Comparison of ENCODE assay signal across 19 cellular contexts in the genomic region with DNA sequence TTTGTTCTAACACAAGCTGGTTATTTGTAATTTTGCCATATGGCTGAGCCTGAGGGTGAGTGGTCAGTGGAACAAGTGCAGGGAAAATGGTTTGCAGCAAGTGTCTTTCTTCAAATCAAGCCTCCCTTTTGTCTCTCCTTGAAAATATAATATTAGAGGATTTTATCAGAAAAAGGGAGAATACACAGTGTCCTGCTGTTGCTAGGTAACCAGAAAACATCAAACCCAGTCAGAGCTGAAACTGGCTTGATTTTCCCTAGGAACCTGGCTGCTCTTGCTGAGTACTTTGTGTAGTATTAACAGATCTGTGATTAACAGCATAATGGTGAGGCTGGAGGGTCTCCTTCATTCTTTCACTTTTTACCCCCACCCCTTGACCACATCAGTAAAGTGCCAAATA.
A peak's percentile ranks its signal among the peaks of the same experiment; 100 is the strongest.
DNase-seq lines count a peak whose midpoint lies in the region; ATAC-seq, FAIRE-seq and TF ChIP-seq lines count a peak whose summit lies in the region.
"Had no signal": no experiment of that assay in that cellular context is flagged by ENCODE, and none has a peak within 500 bp of the region (broad histone marks: within the 10 kb centered on the region; RNA-seq: fewer than 3 reads in every experiment).

No MANE protein-coding gene starts in this region.

- peaks cover 6% of the 10 kb centered on the region for H3K9me3 ChIP-seq in IMR-90 (ENCODE audit: control insufficient read depth, insufficient read depth, low read length)
- H3K9me3 ChIP-seq in K562 (replicated peaks; ENCODE audit: control insufficient read depth, insufficient read depth, low read depth, low read length): no peaks in the 10 kb centered on the region

- H4K20me1 ChIP-seq in IMR-90 (ENCODE audit: insufficient read depth, low read length): peaks cover 3% of the 10 kb centered on the region; the same call in 1 of the 2 replicates
- no peaks in the 10 kb centered on the region for H4K20me1 ChIP-seq in K562 (replicated peaks; ENCODE audit: control insufficient read depth, insufficient read depth, low read length)

- H4K8ac ChIP-seq in IMR-90 (ENCODE audit: low read depth in 2 of 2, low read length in 2 of 2): no peak overlapping the region

- intact Hi-C loops in IMR-90 (cut with micrococcal nuclease) (no loop called here), K562 (cut with micrococcal nuclease) (no loop called here)

- no peaks in the 10 kb centered on the region for H3K79me2 ChIP-seq in K562 (ENCODE audit: control insufficient read depth, insufficient read depth, low read length)

- H3K27me3 ChIP-seq in IMR-90 (ENCODE audit: control insufficient read depth, insufficient read depth, low read length) (no peaks in the 10 kb centered on the region), K562 (ENCODE audit: control insufficient read depth in 2 of 2, insufficient read depth in 2 of 2, low read length in 2 of 2) (peaks cover 0 to 2% of the 10 kb centered on the region in 2 experiments; a peak in 2 of 5 replicates)
- H3K27me3 ChIP-seq: heart left ventricle, sigmoid colon had no signal

- no peak overlapping the region for H2BK15ac ChIP-seq in IMR-90 (ENCODE audit: low read depth, low read length)

- H3K36me3 ChIP-seq in IMR-90 (ENCODE audit: control insufficient read depth, insufficient read depth, low read length) (no peaks in the 10 kb centered on the region; the same call in 1 of the 2 replicates), K562 (ENCODE audit: control insufficient read depth, insufficient read depth, low read length) (no peaks in the 10 kb centered on the region)
- H3K36me3 ChIP-seq: heart left ventricle, sigmoid colon had no signal

- H4K5ac ChIP-seq in IMR-90 (ENCODE audit: low read depth, low read length): no peak overlapping the region

- no peak for TF ChIP-seq CTCF in AG10803 (conservative IDR thresholded peaks at IDR 0.05; ENCODE audit: low read length)
- TF ChIP-seq CTCF in IMR-90 (conservative IDR thresholded peaks at IDR 0.05; ENCODE audit: low read depth, low read length): no peak
- no peak for TF ChIP-seq CTCF in K562 (IDR thresholded peaks at IDR 0.05 in 2 of 3, conservative IDR thresholded peaks at IDR 0.05 in 1 of 3; ENCODE audit: insufficient read depth in 2 of 3, low read depth in 1 of 3, low read length in 3 of 3)

- no peak for TF ChIP-seq EP300 in K562 (IDR thresholded peaks at IDR 0.05; ENCODE audit: low read length)

- H3K4me3 ChIP-seq in AG10803 (ENCODE audit: low read length): no peak overlapping the region
- H3K4me3 ChIP-seq in IMR-90 (ENCODE audit: insufficient read depth, low read depth, low read length): no peak overlapping the region
- no peak overlapping the region for H3K4me3 ChIP-seq in K562
- H3K4me3 ChIP-seq: heart left ventricle, sigmoid colon had no signal

- TF ChIP-seq RAD21 in IMR-90 (IDR thresholded peaks at IDR 0.05; ENCODE audit: low read length) (no peak), K562 (CRISPR knock-in tag; conservative IDR thresholded peaks at IDR 0.05 in 1 of 2, IDR thresholded peaks at IDR 0.05 in 1 of 2) (no peak)

- no peak overlapping the region for H3K23ac ChIP-seq in IMR-90 (ENCODE audit: low read depth, low read length)

- no peak overlapping the region for H3K27ac ChIP-seq in IMR-90 (ENCODE audit: insufficient read depth, low read length)
- no peak overlapping the region for H3K27ac ChIP-seq in K562 (ENCODE audit: extremely low read depth, low read depth, low read length)
- H3K27ac ChIP-seq: heart left ventricle, sigmoid colon had no signal

- no peak overlapping the region for H2BK120ac ChIP-seq in IMR-90 (ENCODE audit: low read depth, low read length)

- ATAC-seq in IMR-90 (ENCODE audit: low read depth): no peak
- ATAC-seq in K562: no peak
- no peak for ATAC-seq in GM21737 (IDR thresholded peaks at IDR 0.05; ENCODE audit: unreplicated experiment)
- ATAC-seq: esophagus mucosa, heart left ventricle had no signal

- in situ Hi-C loops in IMR-90 (cut with MboI; ENCODE audit: low sequenced_read_pairs): no loop called here
- in situ Hi-C loops in K562 (cut with MboI): no loop called here
- in situ Hi-C loops in KBM-7 (cut with MboI; ENCODE audit: low pct_unique_long_range_greater_than_20kb, low sequenced_read_pairs): no loop called here

- dilution Hi-C loops in IMR-90 (cut with HindIII; ENCODE audit: low sequenced_read_pairs, unreplicated experiment): no loop called here

- H3K79me1 ChIP-seq in IMR-90 (ENCODE audit: low read depth in 1 of 2, low read length in 2 of 2): peaks cover 4 to 10% of the 10 kb centered on the region in 2 experiments; a peak in 3 of 4 replicates

- no peak overlapping the region for H3K18ac ChIP-seq in IMR-90 (ENCODE audit: low read depth, low read length)

- H3K4me1 ChIP-seq in IMR-90 (ENCODE audit: control insufficient read depth, insufficient read depth, low read length) (peaks cover 10% of the 10 kb centered on the region), K562 (replicated peaks in 1 of 2; ENCODE audit: control insufficient read depth in 2 of 2, insufficient read depth in 2 of 2, low read length in 2 of 2) (no peaks in the 10 kb centered on the region)

- POLR2A ChIA-PET in IMR-90 (lab: Charles Lee; ENCODE audit: unreplicated experiment) (no interaction called here), K562 (lab: Yijun Ruan, JAX) (interaction anchor here (1.4 kb wide), 1 partner anchor 8 kb away, joined by 3 read pairs; no protein-coding TSS in a partner anchor)

- DNase-seq in AG10803 (ENCODE audit: low read depth): peak; percentile 52
- peak; percentile 23 for DNase-seq in IMR-90
- DNase-seq in K562 (ENCODE audit: extremely low read depth in 1 of 4, low spot score in 3 of 4): no peak
- DNase-seq in kidney tubule cell (ENCODE audit: low spot score): peak; percentile 65
- no peak for DNase-seq in KBM-7
- no peak for DNase-seq in activated CD4-positive, alpha-beta T cell treated with anti-CD3 and anti-CD28 coated beads for 1 hour
- DNase-seq in iPS-NIHi7 (ENCODE audit: extremely low spot score): no peak
- DNase-seq: amygdala, H7, heart left ventricle, NCI-H187 treated with DMSO at 0.1 percent for 48 hours, Right ventricle myocardium superior, sigmoid colon, substantia nigra, T-helper 2 cell had no signal

- H3K9me1 ChIP-seq in IMR-90 (ENCODE audit: insufficient read depth, low read length) (peaks cover 12% of the 10 kb centered on the region), K562 (ENCODE audit: control insufficient read depth, insufficient read depth, low read length) (no peaks in the 10 kb centered on the region)

- H2BK5ac ChIP-seq in IMR-90 (ENCODE audit: low read depth, low read length, poor library complexity, severe bottlenecking): no peak overlapping the region

- H3K9ac ChIP-seq in IMR-90 (ENCODE audit: low read depth, low read length) (no peak overlapping the region), K562 (ENCODE audit: insufficient read depth in 1 of 2, low read depth in 2 of 2, low read length in 2 of 2) (no peak overlapping the region)

- H3K56ac ChIP-seq in IMR-90 (ENCODE audit: extremely low read depth, insufficient read depth, low read length): no peak overlapping the region

- no peak for TF ChIP-seq POLR2A in IMR-90 (IDR thresholded peaks at IDR 0.05; ENCODE audit: low read depth, low read length)
- no peak for TF ChIP-seq POLR2A in K562 (conservative IDR thresholded peaks at IDR 0.05)

- no peak overlapping the region; the same call in 1 of the 2 replicates for H2AK5ac ChIP-seq in IMR-90 (ENCODE audit: low read depth, low read length)

- no peak overlapping the region for H3K14ac ChIP-seq in IMR-90 (replicated peaks; ENCODE audit: low read depth, low read length)

- BruUV-seq in IMR-90 (replicated peaks; lab: Mats Ljungman, UMichigan) (no TSS peak), K562 (replicated peaks; lab: Mats Ljungman, UMichigan) (no TSS peak)

- no peak overlapping the region for H3K4me2 ChIP-seq in IMR-90 (ENCODE audit: low read depth, low read length)
- no peak overlapping the region for H3K4me2 ChIP-seq in K562 (ENCODE audit: insufficient read depth, low read length)

- H2AFZ ChIP-seq in IMR-90 (replicated peaks; ENCODE audit: low read length, poor library complexity) (no peak overlapping the region), K562 (ENCODE audit: low read depth, low read length) (no peak overlapping the region)

- no peak overlapping the region for H2AK9ac ChIP-seq in IMR-90 (replicated peaks; ENCODE audit: low read depth, low read length, poor library complexity)

- H2BK20ac ChIP-seq in IMR-90 (ENCODE audit: low read depth, low read length): no peak overlapping the region

- CTCF ChIA-PET in IMR-90 (lab: Yijun Ruan, JAX) (no interaction called here), K562 (lab: Yijun Ruan, JAX; ENCODE audit: low intra/inter-chr PET ratio) (no interaction called here)

- H3K4ac ChIP-seq in IMR-90 (ENCODE audit: low read depth, low read length): no peak overlapping the region

- H4K91ac ChIP-seq in IMR-90 (ENCODE audit: insufficient read depth, low read depth, low read length): no peak overlapping the region

- FAIRE-seq in K562 (lab: Jason Lieb, UNC): no peak
- FAIRE-seq: HTR-8/SVneo, keratinocyte had no signal

TF ChIP-seq in IMR-90, 13 proteins besides CTCF, POLR2A, EP300 and RAD21:
- TF ChIP-seq MXI1 (IDR thresholded peaks at IDR 0.05; ENCODE audit: borderline replicate concordance, low read depth, low read length): no peak
- TF ChIP-seq MAFK (IDR thresholded peaks at IDR 0.05; ENCODE audit: low read depth, low read length): no peak
- TF ChIP-seq BHLHE40 (IDR thresholded peaks at IDR 0.05; ENCODE audit: low read depth, low read length): no peak
TF ChIP-seq in IMR-90: peak in this region for 0.

TF ChIP-seq in K562, 482 proteins besides CTCF, POLR2A, EP300 and RAD21:
- TF ChIP-seq RFX1 (IDR thresholded peaks at IDR 0.05) (peak; percentile 49), ASH1L (IDR thresholded peaks at IDR 0.05; ENCODE audit: borderline replicate concordance, low read depth, partially characterized antibody) (no peak)
TF ChIP-seq in K562: peak in this region for 1.

Comparison
In these comparisons a context has a peak if more than half of its experiments do, and no peak if none do; other contexts are left out.
1. DNase-seq: peak in AG10803 (single experiment), IMR-90 (single experiment) and kidney tubule cell (single experiment); none in K562 (0 of 4), KBM-7 (single experiment), activated CD4-positive, alpha-beta T cell treated with anti-CD3 and anti-CD28 coated beads for 1 hour (single experiment) and iPS-NIHi7 (single experiment).